In the genomic region with DNA sequence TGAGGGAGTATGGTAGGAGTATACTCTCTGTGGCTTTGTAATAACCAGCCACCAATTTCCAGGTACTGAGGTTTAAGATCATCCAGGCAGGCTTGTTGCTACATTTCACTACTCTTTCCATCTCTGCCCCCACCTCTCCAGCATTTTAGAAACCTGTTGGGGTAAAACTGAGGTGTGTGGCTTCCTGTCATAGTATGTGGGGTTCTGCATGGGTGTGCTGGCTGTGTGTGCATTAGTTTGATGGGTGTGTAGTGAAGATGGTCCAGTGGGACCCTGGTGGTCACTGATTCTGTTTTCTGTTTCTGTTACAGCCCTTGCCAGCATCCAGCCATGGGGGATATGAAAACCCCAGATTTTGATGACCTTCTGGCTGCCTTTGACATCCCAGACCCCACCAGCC, we compare ENCODE assay signal across 11 cellular contexts. TPM values are rescaled to one million over a fixed set of nuclear protein-coding genes. Genes with fewer than 3 reads are reported as not detected.
DNase-seq lines count a peak whose midpoint lies in the region; TF ChIP-seq lines count a peak whose summit lies in the region.
"Had no signal": no experiment of that assay in that cellular context is flagged by ENCODE, and none has a peak within 500 bp of the region (broad histone marks: within the 10 kb centered on the region; RNA-seq: fewer than 3 reads in every experiment).

No MANE protein-coding gene starts in this region.

- H3K27me3 Mint-ChIP-seq in CD14-positive monocyte (ENCODE audit: low read depth in 3 of 3) (peaks cover 0 to 2% (median 0%) of the 10 kb centered on the region in 3 donors), endothelial cell (ENCODE audit: unreplicated experiment) (no peaks in the 10 kb centered on the region), Calu3 (ENCODE audit: unreplicated experiment) (no peaks in the 10 kb centered on the region)
- no peaks in the 10 kb centered on the region for H3K27me3 Mint-ChIP-seq in activated CD4-positive, alpha-beta memory T cell treated with anti-CD3 and anti-CD28 coated beads, Interleukin-2, amount 10 ng/mL, durations not matched to agents 7 days and 5 days

- POLR2A ChIA-PET in activated CD4-positive, alpha-beta memory T cell treated with anti-CD3 and anti-CD28 coated beads, Interleukin-2, amount 10 ng/mL, durations not matched to agents 7 days and 5 days (lab: Charles Lee) = no interaction called here

- H3K9me3 Mint-ChIP-seq in CD14-positive monocyte (peaks cover 0 to 1% (median 0%) of the 10 kb centered on the region in 7 donors), endothelial cell (ENCODE audit: unreplicated experiment) (no peaks in the 10 kb centered on the region), Calu3 (ENCODE audit: low read depth, unreplicated experiment) (no peaks in the 10 kb centered on the region)
- no peaks in the 10 kb centered on the region for H3K9me3 Mint-ChIP-seq in activated CD4-positive, alpha-beta memory T cell treated with anti-CD3 and anti-CD28 coated beads, Interleukin-2, amount 10 ng/mL, durations not matched to agents 7 days and 5 days

- no TSS peak for BruUV-seq in Calu3 (replicated peaks; lab: Mats Ljungman, UMichigan)

- DNase-seq in CD14-positive monocyte (ENCODE audit: low spot score) (no peak), endothelial cell (ENCODE audit: low spot score) (no peak), NCI-H146 (lab: John Stamatoyannopoulos, UW) (no peak), cardiac septum (ENCODE audit: low spot score) (no peak), Calu3 (no peak)
- DNase-seq in activated CD4-positive, alpha-beta memory T cell treated with anti-CD3 and anti-CD28 coated beads, Interleukin-2, amount 10 ng/mL, durations not matched to agents 7 days and 5 days = no peak
- DNase-seq: NCI-H1436 treated with DMSO at 0.1 percent for 48 hours, NCI-H69, SJCRH30 had no signal

- TF ChIP-seq CTCF in 22Rv1 (IDR thresholded peaks at IDR 0.05) (no peak), CD14-positive monocyte (IDR thresholded peaks at IDR 0.05) (no peak), endothelial cell (IDR thresholded peaks at IDR 0.05; ENCODE audit: unreplicated experiment) (no peak), Calu3 (IDR thresholded peaks at IDR 0.05; ENCODE audit: unreplicated experiment) (no peak)

- CTCF ChIA-PET in activated CD4-positive, alpha-beta memory T cell treated with anti-CD3 and anti-CD28 coated beads, Interleukin-2, amount 10 ng/mL, durations not matched to agents 7 days and 5 days (lab: Charles Lee) = interaction anchor here (1.0 kb wide), 1 partner anchor 184 kb away, joined by 3 read pairs; no protein-coding TSS in a partner anchor
- CTCF ChIA-PET in Calu3 (lab: Charles Lee) = no interaction called here

- peaks cover 61 to 91% of the 10 kb centered on the region in 2 donors for H3K36me3 Mint-ChIP-seq in CD14-positive monocyte
- peaks cover 59% of the 10 kb centered on the region for H3K36me3 Mint-ChIP-seq in activated CD4-positive, alpha-beta memory T cell treated with anti-CD3 and anti-CD28 coated beads, Interleukin-2, amount 10 ng/mL, durations not matched to agents 7 days and 5 days (ENCODE audit: low read depth)
- H3K36me3 Mint-ChIP-seq in endothelial cell (ENCODE audit: low read depth, unreplicated experiment) = peaks cover 28% of the 10 kb centered on the region
- H3K36me3 Mint-ChIP-seq in Calu3 (ENCODE audit: insufficient read depth, unreplicated experiment) = peaks cover 54% of the 10 kb centered on the region

- H3K4me1 Mint-ChIP-seq in CD14-positive monocyte (peaks cover 20% of the 10 kb centered on the region), endothelial cell (ENCODE audit: unreplicated experiment) (peaks cover 6% of the 10 kb centered on the region), Calu3 (ENCODE audit: low read depth, unreplicated experiment) (peaks cover 8% of the 10 kb centered on the region)
- H3K4me1 Mint-ChIP-seq in activated CD4-positive, alpha-beta memory T cell treated with anti-CD3 and anti-CD28 coated beads, Interleukin-2, amount 10 ng/mL, durations not matched to agents 7 days and 5 days = peaks cover 41% of the 10 kb centered on the region

- intact Hi-C loops in CD14-positive monocyte (cut with micrococcal nuclease) = no loop called here
- intact Hi-C loops in cardiac septum (cut with DNase I) = no loop called here
- intact Hi-C loops in Calu3 (cut with micrococcal nuclease; ENCODE audit: unreplicated experiment) = no loop called here

- H3K27ac ChIP-seq in 22Rv1 = peak overlapping the region; percentile 20; the same call in 1 of the 2 replicates
- H3K27ac ChIP-seq: RWPE1, SJCRH30 had no signal

- H3K27ac Mint-ChIP-seq in CD14-positive monocyte = peak overlapping the region in 4 of 7 donors; percentile 19 to 65 (median 49)
- H3K27ac Mint-ChIP-seq in activated CD4-positive, alpha-beta memory T cell treated with anti-CD3 and anti-CD28 coated beads, Interleukin-2, amount 10 ng/mL, durations not matched to agents 7 days and 5 days = peak overlapping the region; percentile 41
- H3K27ac Mint-ChIP-seq in endothelial cell (ENCODE audit: unreplicated experiment) = peak overlapping the region; percentile 30
- H3K27ac Mint-ChIP-seq in Calu3 (ENCODE audit: unreplicated experiment) = no peak overlapping the region

- no peak overlapping the region for H3K4me3 Mint-ChIP-seq in CD14-positive monocyte
- H3K4me3 Mint-ChIP-seq in activated CD4-positive, alpha-beta memory T cell treated with anti-CD3 and anti-CD28 coated beads, Interleukin-2, amount 10 ng/mL, durations not matched to agents 7 days and 5 days = no peak overlapping the region
- no peak overlapping the region for H3K4me3 Mint-ChIP-seq in endothelial cell (ENCODE audit: unreplicated experiment)
- no peak overlapping the region for H3K4me3 Mint-ChIP-seq in Calu3 (ENCODE audit: low read depth, unreplicated experiment)

RNA-seq across cellular contexts. Expression of a gene that starts 34.0 kb away (rescaled TPM):
- 1 to 10 TPM; 2.8 to 5.0 TPM for polyA plus RNA-seq in CD14-positive monocyte
- total RNA-seq in activated CD4-positive, alpha-beta memory T cell treated with anti-CD3 and anti-CD28 coated beads, Interleukin-2, amount 10 ng/mL, durations not matched to agents 7 days and 5 days = 10 to 100 TPM; 36.6 to 38.0 TPM
- 29.1 TPM for total RNA-seq in endothelial cell (ENCODE audit: unreplicated experiment)
- total RNA-seq in cardiac septum = 25.7 TPM
- 49.5 and 49.6 TPM in 2 replicates for total RNA-seq in Calu3 (2022)

RNA-seq across cellular contexts. Expression of a gene that starts 34.8 kb away (rescaled TPM):
- under 1 TPM in 1 of 2 donors, not detected in 1; 0.02 TPM for polyA plus RNA-seq in CD14-positive monocyte
- total RNA-seq in activated CD4-positive, alpha-beta memory T cell treated with anti-CD3 and anti-CD28 coated beads, Interleukin-2, amount 10 ng/mL, durations not matched to agents 7 days and 5 days = under 1 TPM; 0.20 TPM
- 94.2 TPM for total RNA-seq in endothelial cell (ENCODE audit: unreplicated experiment)
- total RNA-seq in cardiac septum = 190 TPM
- 4.6 TPM in 2 replicates for total RNA-seq in Calu3 (2022)

Comparison
In these comparisons a context has a peak if more than half of its experiments do, and no peak if none do; other contexts are left out.
1. RNA of a gene that starts 34.8 kb away (total RNA-seq): 190 TPM in cardiac septum (single experiment) and 94.2 TPM in endothelial cell (single experiment); 4.6 TPM in Calu3 and 0.20 TPM in activated CD4-positive, alpha-beta memory T cell treated with anti-CD3 and anti-CD28 coated beads, Interleukin-2, amount 10 ng/mL, durations not matched to agents 7 days and 5 days; every median in the first group is over 10 times any median in the second.